ENCODE assay signal across 25 cellular contexts in genomic region chr1:224980181-224980580, GRCh38. TPM values are rescaled to one million over a fixed set of nuclear protein-coding genes. Genes with fewer than 3 reads are reported as not detected.
"Had no signal": no experiment of that assay in that cellular context is flagged by ENCODE, and none has a peak within 500 bp of the region (broad histone marks: within the 10 kb centered on the region; RNA-seq: fewer than 3 reads in every experiment).

No MANE protein-coding gene starts in this region.

- H3K4me2 ChIP-seq: hepatocyte, neural progenitor cell had no signal

- H3K9ac ChIP-seq: neural progenitor cell, parathyroid adenoma had no signal

- H3K27ac ChIP-seq: brain microvascular endothelial cell, gastroesophageal sphincter, hepatocyte, left ventricle myocardium inferior, neural progenitor cell, parathyroid adenoma, stomach, suprapubic skin, tibial artery, WERI-Rb-1 had no signal

- H3K79me2 ChIP-seq: hepatocyte, parathyroid adenoma had no signal

- H3K4me3 ChIP-seq: gastroesophageal sphincter, hepatocyte, left ventricle myocardium inferior, lung, neural progenitor cell, stomach, suprapubic skin, tibial artery had no signal

- H3K9me3 ChIP-seq: left ventricle myocardium inferior, tibial artery had no signal

- DNase-seq: activated CD4-positive, alpha-beta T cell treated with anti-CD3 and anti-CD28 coated beads for 48 hours; activated CD4-positive, alpha-beta T cell treated with anti-CD3 and anti-CD28 coated beads, Interleukin-2, amount 50 U/mL, for 48 hours; activated CD8-positive, alpha-beta memory T cell treated with anti-CD3 and anti-CD28 coated beads, Interleukin-2, amount 50 U/mL, for 4 hours; activated gamma-delta T cell; activated naive CD4-positive, alpha-beta T cell treated with anti-CD3 and anti-CD28 coated beads, Interleukin-2, amount 10 ng/mL, durations not matched to agents 7 days and 5 days; activated naive CD8-positive, alpha-beta T cell treated with anti-CD3 and anti-CD28 coated beads, Interleukin-2, amount 10 ng/mL, durations not matched to agents 7 days and 5 days; activated T-cell treated with anti-CD3 and anti-CD28 coated beads, Interleukin-2, amount 50 U/mL, for 1 hour; brain microvascular endothelial cell; islet precursor cell; left ventricle myocardium inferior; mesendoderm; natural killer cell; occipital lobe; right cardiac atrium; stimulated activated CD4-positive, alpha-beta T cell treated with anti-CD3 and anti-CD28 coated beads, Interleukin-2, amount 100 ng/mL, for 48 hours; stomach; tibial artery; WERI-Rb-1 had no signal

- H3K36me3 ChIP-seq: brain microvascular endothelial cell, gastroesophageal sphincter, left ventricle myocardium inferior, neural progenitor cell, stomach, suprapubic skin, tibial artery, WERI-Rb-1 had no signal

- H2AFZ ChIP-seq: hepatocyte, neural progenitor cell, parathyroid adenoma had no signal

- H3K27me3 ChIP-seq: brain microvascular endothelial cell, gastroesophageal sphincter, hepatocyte, stomach, suprapubic skin, tibial artery had no signal

- ATAC-seq: activated CD4-positive, CD25-positive, alpha-beta regulatory T cell treated with anti-CD3 and anti-CD28 coated beads, Interleukin-2, amount 50 U/mL, for 24 hours; gastroesophageal sphincter; right cardiac atrium had no signal

- H3K4me1 ChIP-seq: gastroesophageal sphincter, left ventricle myocardium inferior, neural progenitor cell, parathyroid adenoma, stomach, suprapubic skin, tibial artery had no signal

RNA-seq across cellular contexts. Expression of gene DNAH14, which starts 50.7 kb away (rescaled TPM):
- total RNA-seq: activated naive CD8-positive, alpha-beta T cell treated with anti-CD3 and anti-CD28 coated beads, Interleukin-2, amount 10 ng/mL, durations not matched to agents 7 days and 5 days had no signal
